Comparison of ENCODE assay signal across 1 cellular context in the genomic region with DNA sequence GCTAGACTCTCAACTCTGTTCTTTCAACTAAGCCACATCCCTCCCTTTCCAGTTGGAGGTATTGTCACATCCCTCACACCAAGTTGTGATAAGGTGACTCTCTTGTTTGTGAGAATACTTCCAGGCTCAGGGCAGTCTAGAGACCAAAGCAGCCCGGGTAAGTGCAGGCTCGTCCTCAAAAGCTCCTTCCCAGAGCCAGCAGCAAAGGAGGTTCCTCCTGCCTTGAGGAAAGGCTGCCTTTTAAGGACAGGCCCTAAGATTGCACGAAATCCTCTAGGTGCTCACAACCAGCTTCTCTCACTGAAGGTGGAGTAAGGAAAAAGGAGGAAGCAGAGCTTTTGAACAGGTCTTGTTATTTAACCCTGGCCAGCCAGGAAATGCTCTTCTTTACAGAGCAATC.
TF ChIP-seq lines count a peak whose summit lies in the region.

No MANE protein-coding gene starts in this region.

TF ChIP-seq in WTC11, 78 proteins besides CTCF, POLR2A, EP300 and RAD21:
- TF ChIP-seq, protein P1, sequence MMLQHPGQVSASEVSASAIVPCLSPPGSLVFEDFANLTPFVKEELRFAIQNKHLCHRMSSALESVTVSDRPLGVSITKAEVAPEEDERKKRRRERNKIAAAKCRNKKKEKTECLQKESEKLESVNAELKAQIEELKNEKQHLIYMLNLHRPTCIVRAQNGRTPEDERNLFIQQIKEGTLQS (CRISPR knock-in tag; conservative IDR thresholded peaks at IDR 0.05) = no peak
- no peak for TF ChIP-seq SMAD4 (CRISPR knock-in tag; IDR thresholded peaks at IDR 0.05)
- TF ChIP-seq ZNF138 (CRISPR knock-in tag; conservative IDR thresholded peaks at IDR 0.05) = no peak
- TF ChIP-seq MYBL2 (CRISPR knock-in tag; IDR thresholded peaks at IDR 0.05) = no peak
- no peak for TF ChIP-seq EMX1 (CRISPR knock-in tag; IDR thresholded peaks at IDR 0.05)
- TF ChIP-seq ZNF396 (CRISPR knock-in tag; IDR thresholded peaks at IDR 0.05; ENCODE audit: borderline replicate concordance) = no peak
- TF ChIP-seq, protein P2, sequence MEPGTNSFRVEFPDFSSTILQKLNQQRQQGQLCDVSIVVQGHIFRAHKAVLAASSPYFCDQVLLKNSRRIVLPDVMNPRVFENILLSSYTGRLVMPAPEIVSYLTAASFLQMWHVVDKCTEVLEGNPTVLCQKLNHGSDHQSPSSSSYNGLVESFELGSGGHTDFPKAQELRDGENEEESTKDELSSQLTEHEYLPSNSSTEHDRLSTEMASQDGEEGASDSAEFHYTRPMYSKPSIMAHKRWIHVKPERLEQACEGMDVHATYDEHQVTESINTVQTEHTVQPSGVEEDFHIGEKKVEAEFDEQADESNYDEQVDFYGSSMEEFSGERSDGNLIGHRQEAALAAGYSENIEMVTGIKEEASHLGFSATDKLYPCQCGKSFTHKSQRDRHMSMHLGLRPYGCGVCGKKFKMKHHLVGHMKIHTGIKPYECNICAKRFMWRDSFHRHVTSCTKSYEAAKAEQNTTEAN (CRISPR knock-in tag; IDR thresholded peaks at IDR 0.05) = no peak
- TF ChIP-seq, protein P3, sequence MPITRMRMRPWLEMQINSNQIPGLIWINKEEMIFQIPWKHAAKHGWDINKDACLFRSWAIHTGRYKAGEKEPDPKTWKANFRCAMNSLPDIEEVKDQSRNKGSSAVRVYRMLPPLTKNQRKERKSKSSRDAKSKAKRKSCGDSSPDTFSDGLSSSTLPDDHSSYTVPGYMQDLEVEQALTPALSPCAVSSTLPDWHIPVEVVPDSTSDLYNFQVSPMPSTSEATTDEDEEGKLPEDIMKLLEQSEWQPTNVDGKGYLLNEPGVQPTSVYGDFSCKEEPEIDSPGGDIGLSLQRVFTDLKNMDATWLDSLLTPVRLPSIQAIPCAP (CRISPR knock-in tag; IDR thresholded peaks at IDR 0.05) = no peak
- no peak for TF ChIP-seq IRF2 (CRISPR knock-in tag; IDR thresholded peaks at IDR 0.05; ENCODE audit: borderline replicate concordance, low read depth)
- no peak for TF ChIP-seq OVOL2 (CRISPR knock-in tag; IDR thresholded peaks at IDR 0.05; ENCODE audit: borderline replicate concordance)
- no peak for TF ChIP-seq ZNF671 (CRISPR knock-in tag; IDR thresholded peaks at IDR 0.05)
- TF ChIP-seq, protein P4, sequence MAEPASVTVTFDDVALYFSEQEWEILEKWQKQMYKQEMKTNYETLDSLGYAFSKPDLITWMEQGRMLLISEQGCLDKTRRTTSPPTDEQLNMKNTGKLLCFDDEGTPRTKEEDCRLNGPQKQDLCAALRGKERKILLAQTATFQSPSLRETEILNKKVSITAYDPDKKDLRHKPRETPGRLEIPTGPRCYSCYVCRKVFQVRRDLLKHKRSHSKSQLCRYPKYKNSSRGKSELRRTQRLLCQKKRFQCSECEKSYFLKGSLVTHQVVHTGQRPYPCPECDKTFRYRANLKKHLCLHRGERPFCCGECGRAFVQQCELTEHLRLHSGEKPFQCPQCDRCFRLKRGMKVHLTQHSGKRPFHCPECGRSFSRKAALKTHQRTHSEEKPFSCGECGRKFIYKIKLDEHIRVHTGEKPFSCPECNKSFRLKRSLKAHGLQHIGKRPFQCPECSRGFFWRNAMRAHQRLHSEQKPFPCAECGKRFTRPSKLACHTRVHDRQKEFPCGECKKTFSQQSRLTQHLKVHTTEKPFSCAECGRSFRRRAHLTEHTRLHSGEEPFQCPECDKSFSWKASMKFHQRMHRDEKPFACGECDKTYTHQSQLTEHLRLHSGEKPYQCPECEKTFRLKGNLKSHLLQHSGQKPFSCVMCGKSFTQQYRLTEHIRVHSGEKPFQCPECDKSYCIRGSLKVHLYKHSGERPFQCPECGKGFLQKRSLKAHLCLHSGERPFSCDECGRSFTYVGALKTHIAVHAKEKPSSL (CRISPR knock-in tag; conservative IDR thresholded peaks at IDR 0.05) = no peak
- TF ChIP-seq, protein P5, sequence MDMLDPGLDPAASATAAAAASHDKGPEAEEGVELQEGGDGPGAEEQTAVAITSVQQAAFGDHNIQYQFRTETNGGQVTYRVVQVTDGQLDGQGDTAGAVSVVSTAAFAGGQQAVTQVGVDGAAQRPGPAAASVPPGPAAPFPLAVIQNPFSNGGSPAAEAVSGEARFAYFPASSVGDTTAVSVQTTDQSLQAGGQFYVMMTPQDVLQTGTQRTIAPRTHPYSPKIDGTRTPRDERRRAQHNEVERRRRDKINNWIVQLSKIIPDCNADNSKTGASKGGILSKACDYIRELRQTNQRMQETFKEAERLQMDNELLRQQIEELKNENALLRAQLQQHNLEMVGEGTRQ (CRISPR knock-in tag; IDR thresholded peaks at IDR 0.05) = no peak
- TF ChIP-seq FOXJ3 (CRISPR knock-in tag; IDR thresholded peaks at IDR 0.05; ENCODE audit: borderline replicate concordance) = no peak
- no peak for TF ChIP-seq SOX15 (CRISPR knock-in tag; IDR thresholded peaks at IDR 0.05)
- TF ChIP-seq ELF4 (CRISPR knock-in tag; IDR thresholded peaks at IDR 0.05; ENCODE audit: low read depth) = no peak
